In the genomic region with DNA sequence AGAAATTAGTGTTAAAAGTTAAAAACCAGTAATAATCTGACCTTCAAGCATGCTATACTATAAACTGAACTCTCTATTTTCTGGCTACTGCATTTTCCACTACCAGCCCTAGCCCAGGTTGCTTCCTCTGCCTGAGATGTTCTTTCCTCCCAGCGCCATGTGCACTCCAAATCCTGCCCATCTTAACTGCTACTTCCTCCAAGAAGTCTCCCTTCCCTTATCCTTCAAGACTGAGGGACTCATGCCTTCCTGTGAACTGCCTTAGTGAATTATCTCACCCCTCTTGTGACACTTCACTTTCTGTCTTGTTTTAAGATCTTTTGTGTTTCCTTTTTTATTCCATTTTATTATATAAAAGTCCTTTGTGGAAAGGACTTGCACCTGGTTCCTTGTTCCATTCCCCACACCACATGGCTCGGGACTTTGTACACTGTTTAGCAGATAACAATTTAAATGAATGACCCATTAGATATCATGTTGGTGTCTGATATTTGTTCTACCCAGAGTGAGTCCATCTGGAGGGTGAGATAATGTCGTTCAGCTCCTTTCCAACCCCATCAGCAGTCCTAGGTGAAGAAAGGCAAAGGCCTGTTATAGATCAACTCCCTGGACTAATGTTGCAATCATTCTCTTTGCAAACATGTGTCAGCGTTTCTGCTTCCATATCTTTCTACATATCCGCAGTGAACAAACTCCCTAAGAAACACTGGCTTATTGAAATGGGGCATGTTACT, we compare ENCODE assay signal across 1 cellular context.
TF ChIP-seq lines count a peak whose summit lies in the region.

No MANE protein-coding gene starts in this region.

TF ChIP-seq in HepG2, 621 proteins besides CTCF, POLR2A, EP300 and RAD21 (continued from another document and continues in another):
- TF ChIP-seq CBX5 (CRISPR knock-in tag; IDR thresholded peaks at IDR 0.05; ENCODE audit: borderline replicate concordance) (no peak; the same call in 1 of the 2 replicates), GATA4 (IDR thresholded peaks at IDR 0.05; ENCODE audit: borderline replicate concordance, low read depth) (peak; percentile 86; the same call in 1 of the 2 replicates), SRSF4 (IDR thresholded peaks at IDR 0.05; ENCODE audit: low read depth, low read length, poor library complexity, severe bottlenecking) (no peak), ZC3H4 (CRISPR knock-in tag; IDR thresholded peaks at IDR 0.05; ENCODE audit: borderline replicate concordance) (no peak), EZH2 (conservative IDR thresholded peaks at IDR 0.05; ENCODE audit: low read depth, low read length) (no peak), ZBTB7B (CRISPR knock-in tag; IDR thresholded peaks at IDR 0.05) (peak; percentile 91), MYNN (CRISPR knock-in tag; IDR thresholded peaks at IDR 0.05; ENCODE audit: low read depth) (no peak; the same call in 1 of the 2 replicates), ZNF24 (IDR thresholded peaks at IDR 0.05) (peak; percentile 69; the same call in 1 of the 2 replicates), TBL1XR1 (IDR thresholded peaks at IDR 0.05; ENCODE audit: borderline replicate concordance, low read length, partially characterized antibody) (no peak), ZNF776 (CRISPR knock-in tag; IDR thresholded peaks at IDR 0.05) (no peak), REST (IDR thresholded peaks at IDR 0.05; ENCODE audit: borderline replicate concordance in 1 of 2, low read depth in 1 of 2, low read length in 2 of 2) (peak in 1 of 2 experiments; percentile 58; a peak in 1 of 4 replicates), ZNF230 (CRISPR knock-in tag; IDR thresholded peaks at IDR 0.05) (no peak), RBM39 (IDR thresholded peaks at IDR 0.05; ENCODE audit: low read depth, low read length, poor library complexity, severe bottlenecking) (no peak), TFDP2 (CRISPR knock-in tag; IDR thresholded peaks at IDR 0.05) (peak; percentile 68), ZHX2 (IDR thresholded peaks at IDR 0.05; ENCODE audit: low read depth) (no peak), ZHX2 (CRISPR knock-in tag; IDR thresholded peaks at IDR 0.05; ENCODE audit: borderline replicate concordance) (no peak), ZNF317 (CRISPR knock-in tag; IDR thresholded peaks at IDR 0.05) (peak; percentile 87), ZNF749 (CRISPR knock-in tag; IDR thresholded peaks at IDR 0.05; ENCODE audit: borderline replicate concordance) (peak; percentile 29; the same call in 1 of the 2 replicates), ZSCAN9 (CRISPR knock-in tag; IDR thresholded peaks at IDR 0.05; ENCODE audit: borderline replicate concordance) (peak; percentile 91), ETV5 (CRISPR knock-in tag; IDR thresholded peaks at IDR 0.05; ENCODE audit: borderline replicate concordance) (peak; percentile 92), NFYB (CRISPR knock-in tag; IDR thresholded peaks at IDR 0.05) (no peak), ATF7 (IDR thresholded peaks at IDR 0.05) (no peak), ATF7 (CRISPR knock-in tag; IDR thresholded peaks at IDR 0.05) (no peak; the same call in 1 of the 2 replicates), KDM2A (CRISPR knock-in tag; IDR thresholded peaks at IDR 0.05; ENCODE audit: borderline replicate concordance, low read depth) (0 out of 2 replicates have a peak, but pooled peaks have one; percentile 22), ZNF12 (CRISPR knock-in tag; IDR thresholded peaks at IDR 0.05) (peak; percentile 84), NR3C1 (CRISPR knock-in tag; IDR thresholded peaks at IDR 0.05) (no peak), SP4 (CRISPR knock-in tag; IDR thresholded peaks at IDR 0.05) (no peak; the same call in 1 of the 2 replicates), ZNF431 (CRISPR knock-in tag; IDR thresholded peaks at IDR 0.05; ENCODE audit: borderline replicate concordance, low read depth) (no peak), ZNF513 (CRISPR knock-in tag; conservative IDR thresholded peaks at IDR 0.05) (no peak), NFATC3 (CRISPR knock-in tag; IDR thresholded peaks at IDR 0.05) (no peak), CEBPB (IDR thresholded peaks at IDR 0.05; ENCODE audit: borderline replicate concordance, low read depth, low read length) (peak; percentile 100), PHB2 (IDR thresholded peaks at IDR 0.05; ENCODE audit: partially characterized antibody) (no peak), SIX1 (CRISPR knock-in tag; IDR thresholded peaks at IDR 0.05; ENCODE audit: borderline replicate concordance) (peak; percentile 76)
- TF ChIP-seq, protein P1, sequence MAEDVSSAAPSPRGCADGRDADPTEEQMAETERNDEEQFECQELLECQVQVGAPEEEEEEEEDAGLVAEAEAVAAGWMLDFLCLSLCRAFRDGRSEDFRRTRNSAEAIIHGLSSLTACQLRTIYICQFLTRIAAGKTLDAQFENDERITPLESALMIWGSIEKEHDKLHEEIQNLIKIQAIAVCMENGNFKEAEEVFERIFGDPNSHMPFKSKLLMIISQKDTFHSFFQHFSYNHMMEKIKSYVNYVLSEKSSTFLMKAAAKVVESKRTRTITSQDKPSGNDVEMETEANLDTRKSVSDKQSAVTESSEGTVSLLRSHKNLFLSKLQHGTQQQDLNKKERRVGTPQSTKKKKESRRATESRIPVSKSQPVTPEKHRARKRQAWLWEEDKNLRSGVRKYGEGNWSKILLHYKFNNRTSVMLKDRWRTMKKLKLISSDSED (CRISPR knock-in tag; IDR thresholded peaks at IDR 0.05) = no peak
- TF ChIP-seq, protein P2, sequence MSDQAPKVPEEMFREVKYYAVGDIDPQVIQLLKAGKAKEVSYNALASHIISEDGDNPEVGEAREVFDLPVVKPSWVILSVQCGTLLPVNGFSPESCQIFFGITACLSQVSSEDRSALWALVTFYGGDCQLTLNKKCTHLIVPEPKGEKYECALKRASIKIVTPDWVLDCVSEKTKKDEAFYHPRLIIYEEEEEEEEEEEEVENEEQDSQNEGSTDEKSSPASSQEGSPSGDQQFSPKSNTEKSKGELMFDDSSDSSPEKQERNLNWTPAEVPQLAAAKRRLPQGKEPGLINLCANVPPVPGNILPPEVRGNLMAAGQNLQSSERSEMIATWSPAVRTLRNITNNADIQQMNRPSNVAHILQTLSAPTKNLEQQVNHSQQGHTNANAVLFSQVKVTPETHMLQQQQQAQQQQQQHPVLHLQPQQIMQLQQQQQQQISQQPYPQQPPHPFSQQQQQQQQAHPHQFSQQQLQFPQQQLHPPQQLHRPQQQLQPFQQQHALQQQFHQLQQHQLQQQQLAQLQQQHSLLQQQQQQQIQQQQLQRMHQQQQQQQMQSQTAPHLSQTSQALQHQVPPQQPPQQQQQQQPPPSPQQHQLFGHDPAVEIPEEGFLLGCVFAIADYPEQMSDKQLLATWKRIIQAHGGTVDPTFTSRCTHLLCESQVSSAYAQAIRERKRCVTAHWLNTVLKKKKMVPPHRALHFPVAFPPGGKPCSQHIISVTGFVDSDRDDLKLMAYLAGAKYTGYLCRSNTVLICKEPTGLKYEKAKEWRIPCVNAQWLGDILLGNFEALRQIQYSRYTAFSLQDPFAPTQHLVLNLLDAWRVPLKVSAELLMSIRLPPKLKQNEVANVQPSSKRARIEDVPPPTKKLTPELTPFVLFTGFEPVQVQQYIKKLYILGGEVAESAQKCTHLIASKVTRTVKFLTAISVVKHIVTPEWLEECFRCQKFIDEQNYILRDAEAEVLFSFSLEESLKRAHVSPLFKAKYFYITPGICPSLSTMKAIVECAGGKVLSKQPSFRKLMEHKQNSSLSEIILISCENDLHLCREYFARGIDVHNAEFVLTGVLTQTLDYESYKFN (CRISPR knock-in tag; conservative IDR thresholded peaks at IDR 0.05) = peak; percentile 91
- TF ChIP-seq, protein P3, sequence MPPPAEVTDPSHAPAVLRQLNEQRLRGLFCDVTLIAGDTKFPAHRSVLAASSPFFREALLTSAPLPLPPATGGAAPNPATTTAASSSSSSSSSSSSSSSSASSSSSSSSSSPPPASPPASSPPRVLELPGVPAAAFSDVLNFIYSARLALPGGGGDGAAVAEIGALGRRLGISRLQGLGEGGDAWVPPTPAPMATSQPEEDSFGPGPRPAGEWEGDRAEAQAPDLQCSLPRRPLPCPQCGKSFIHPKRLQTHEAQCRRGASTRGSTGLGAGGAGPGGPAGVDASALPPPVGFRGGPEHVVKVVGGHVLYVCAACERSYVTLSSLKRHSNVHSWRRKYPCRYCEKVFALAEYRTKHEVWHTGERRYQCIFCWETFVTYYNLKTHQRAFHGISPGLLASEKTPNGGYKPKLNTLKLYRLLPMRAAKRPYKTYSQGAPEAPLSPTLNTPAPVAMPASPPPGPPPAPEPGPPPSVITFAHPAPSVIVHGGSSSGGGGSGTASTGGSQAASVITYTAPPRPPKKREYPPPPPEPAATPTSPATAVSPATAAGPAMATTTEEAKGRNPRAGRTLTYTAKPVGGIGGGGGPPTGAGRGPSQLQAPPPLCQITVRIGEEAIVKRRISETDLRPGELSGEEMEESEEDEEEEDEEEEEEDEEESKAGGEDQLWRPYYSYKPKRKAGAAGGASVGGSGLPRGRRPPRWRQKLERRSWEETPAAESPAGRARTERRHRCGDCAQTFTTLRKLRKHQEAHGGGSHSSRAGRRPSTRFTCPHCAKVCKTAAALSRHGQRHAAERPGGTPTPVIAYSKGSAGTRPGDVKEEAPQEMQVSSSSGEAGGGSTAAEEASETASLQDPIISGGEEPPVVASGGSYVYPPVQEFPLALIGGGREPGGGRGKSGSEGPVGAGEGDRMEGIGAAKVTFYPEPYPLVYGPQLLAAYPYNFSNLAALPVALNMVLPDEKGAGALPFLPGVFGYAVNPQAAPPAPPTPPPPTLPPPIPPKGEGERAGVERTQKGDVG (CRISPR knock-in tag; IDR thresholded peaks at IDR 0.05; ENCODE audit: borderline replicate concordance) = no peak
